In the genomic region with DNA sequence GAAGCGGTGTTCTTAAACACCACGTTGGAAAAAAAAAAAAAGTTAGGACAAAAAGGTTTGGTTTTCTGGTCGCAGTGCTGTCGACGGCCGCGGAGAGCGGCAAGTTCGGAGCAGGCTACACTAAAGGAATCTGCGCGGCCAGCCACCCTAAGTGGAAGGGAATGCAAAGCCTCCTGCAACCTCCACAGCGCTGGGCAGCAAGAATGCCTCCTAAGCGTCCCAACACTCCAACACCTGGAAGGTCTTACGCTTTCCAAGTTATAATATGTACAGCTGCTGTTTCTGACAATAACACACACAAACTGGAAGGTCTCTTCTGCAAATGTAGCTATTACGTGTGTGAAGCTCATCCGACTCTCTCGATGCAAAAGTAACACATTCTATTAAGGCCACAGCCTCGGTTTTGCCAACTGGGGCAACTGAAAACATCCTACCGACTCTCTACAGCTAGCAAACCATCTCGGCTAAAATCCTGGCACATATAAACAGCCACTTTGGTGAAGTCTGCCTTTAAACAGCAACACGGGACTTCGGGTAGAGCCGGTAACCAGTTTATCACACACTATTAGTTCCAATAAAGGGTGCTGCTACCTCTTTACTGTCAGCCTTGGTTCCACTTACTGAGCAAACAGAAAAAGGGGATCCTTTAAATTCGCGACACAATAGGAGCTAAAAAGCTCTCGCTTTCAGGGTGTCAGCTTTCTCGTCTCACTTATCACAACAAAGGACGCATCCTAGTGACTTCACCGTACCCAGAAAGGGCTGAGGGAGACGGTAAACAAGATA, we compare ENCODE assay signal across 8 cellular contexts. TPM values are rescaled to one million over a fixed set of nuclear protein-coding genes. Genes with fewer than 3 reads are reported as not detected.
DNase-seq lines count a peak whose midpoint lies in the region; ATAC-seq, FAIRE-seq and TF ChIP-seq lines count a peak whose summit lies in the region.

No MANE protein-coding gene starts in this region.

- no peaks in the 10 kb centered on the region for H3K79me2 ChIP-seq in H9 (ENCODE audit: insufficient read depth, low read length)

- H4K5ac ChIP-seq in H9 (ENCODE audit: insufficient read length, low read depth, low read length), result peak overlapping the region; percentile 65

- no peak for FAIRE-seq in D721Med (lab: Jason Lieb, UNC)

- peak overlapping the region; percentile 52 for H4K8ac ChIP-seq in H9 (replicated peaks; ENCODE audit: insufficient read length, low read depth, low read length)

- H2BK5ac ChIP-seq in H9 (ENCODE audit: insufficient read length, low read length), result peak overlapping the region; percentile 93

- H3K27ac ChIP-seq in H9 (ENCODE audit: insufficient read length, low read depth, low read length) (peak overlapping the region; percentile 99), upper lobe of left lung (peak overlapping the region; percentile 94 to 98 (median 96))

- peak overlapping the region; percentile 59 for H3T11ph ChIP-seq in H9 (ENCODE audit: low read length)

- H3K4me2 ChIP-seq in H9 (ENCODE audit: insufficient read depth, insufficient read length, low read length), result peak overlapping the region; percentile 94

- H2BK120ac ChIP-seq in H9 (ENCODE audit: low read depth, low read length, poor library complexity, severe bottlenecking), result no peak overlapping the region

- peak overlapping the region; percentile 89 for H3K18ac ChIP-seq in H9 (ENCODE audit: insufficient read length, low read depth, low read length)

- no peak overlapping the region for H2BK15ac ChIP-seq in H9 (ENCODE audit: low read depth, low read length)

- H3K14ac ChIP-seq in H9 (ENCODE audit: insufficient read depth, low read length), result peak overlapping the region; percentile 97

- H3K4me3 Mint-ChIP-seq in H9, result peak overlapping the region; percentile 91 to 93
- H3K4me3 Mint-ChIP-seq in naive B cell, result peak overlapping the region; percentile 88 to 99 (median 94)

- H4K20me1 ChIP-seq in H9 (ENCODE audit: control insufficient read depth, insufficient read depth, insufficient read length), result no peaks in the 10 kb centered on the region

- peak overlapping the region; percentile 25 for H3K56ac ChIP-seq in H9 (ENCODE audit: insufficient read length, low read depth, low read length)

- no peaks in the 10 kb centered on the region for H3K79me1 ChIP-seq in H9 (ENCODE audit: insufficient read depth, low read depth, low read length, poor library complexity, severe bottlenecking)

- ATAC-seq in naive B cell (ENCODE audit: low read depth in 2 of 2), result peak; percentile 53 to 55
- ATAC-seq in upper lobe of left lung (ENCODE audit: low FRiP score in 2 of 2), result peak; percentile 52 to 53

- H3K9ac ChIP-seq in ES-I3 (ENCODE audit: low read depth, low read length) (peak overlapping the region; percentile 89), H9 (ENCODE audit: extremely low read depth, insufficient read length, low read length) (peak overlapping the region; percentile 97)

- H4K91ac ChIP-seq in H9 (ENCODE audit: insufficient read length, low read depth, low read length), result peak overlapping the region; percentile 98

- H3K4me1 Mint-ChIP-seq in H9, result peaks cover 51 to 61% of the 10 kb centered on the region in 2 experiments
- H3K4me1 Mint-ChIP-seq in naive B cell, result peaks cover 29 to 63% (median 47%) of the 10 kb centered on the region in 3 donors

- H3K4me3 ChIP-seq in fibroblast of mammary gland (ENCODE audit: control insufficient read depth, low read depth, low read length) (peak overlapping the region; percentile 78), upper lobe of left lung (peak overlapping the region; percentile 55 to 87 (median 79))

- no peaks in the 10 kb centered on the region; a peak in 1 of 5 replicates for H3K9me3 Mint-ChIP-seq in H9
- no peaks in the 10 kb centered on the region for H3K9me3 Mint-ChIP-seq in naive B cell

- TF ChIP-seq POLR2A in upper lobe of left lung (IDR thresholded peaks at IDR 0.05), result no peak

- WGBS in H9 (ENCODE audit: extremely low coverage, insufficient read length, low lambda C conversion rate), result no CpG with 5 or more reads among the region's 30 CpGs
- 0% methylated on average over 29 to 30 of the region's 30 CpGs for WGBS in upper lobe of left lung, 2 donors

- peak overlapping the region; percentile 52 for H2BK12ac ChIP-seq in H9 (ENCODE audit: insufficient read length, low read depth, low read length)

- peak overlapping the region; percentile 97 to 100 (median 99) for H3K27ac Mint-ChIP-seq in H9
- H3K27ac Mint-ChIP-seq in naive B cell, result peak overlapping the region; percentile 92 to 99 (median 96)

- H3K9me3 ChIP-seq in ES-I3 (ENCODE audit: control insufficient read depth, insufficient read depth, low read length) (no peaks in the 10 kb centered on the region), H9 (ENCODE audit: control insufficient read depth, low read depth, low read length) (no peaks in the 10 kb centered on the region), upper lobe of left lung (no peaks in the 10 kb centered on the region)

- no peak overlapping the region for H3K23ac ChIP-seq in H9 (ENCODE audit: insufficient read length, low read depth, low read length)

- H2AFZ ChIP-seq in H9 (ENCODE audit: low read length), result no peak overlapping the region

- H3K4me1 ChIP-seq in ES-I3 (ENCODE audit: insufficient read depth, low read length), result peaks cover 19% of the 10 kb centered on the region
- H3K4me1 ChIP-seq in H9 (ENCODE audit: insufficient read depth, low read length), result peaks cover 5% of the 10 kb centered on the region; the same call in 1 of the 2 replicates
- peaks cover 13 to 28% (median 17%) of the 10 kb centered on the region in 4 donors for H3K4me1 ChIP-seq in upper lobe of left lung

- H3K27me3 ChIP-seq in H9 (ENCODE audit: insufficient read depth, low read length) (no peaks in the 10 kb centered on the region), upper lobe of left lung (no peaks in the 10 kb centered on the region)

- peaks cover 8% of the 10 kb centered on the region for H3K23me2 ChIP-seq in H9 (ENCODE audit: insufficient read length, low read depth, low read length, poor library complexity, severe bottlenecking)

- no peaks in the 10 kb centered on the region; a peak in 1 of 7 replicates for H3K36me3 Mint-ChIP-seq in H9 (ENCODE audit: insufficient read depth in 1 of 3, low read depth in 3 of 3)
- H3K36me3 Mint-ChIP-seq in naive B cell, result peaks cover 0 to 8% of the 10 kb centered on the region in 2 donors

- H3K4ac ChIP-seq in H9 (ENCODE audit: low read depth, low read length), result no peak overlapping the region

- no peak overlapping the region for H2AK5ac ChIP-seq in H9 (ENCODE audit: insufficient read length, low read length)

- TF ChIP-seq EP300 in upper lobe of left lung (IDR thresholded peaks at IDR 0.05), result no peak

- TF ChIP-seq CTCF in H9 (conservative IDR thresholded peaks at IDR 0.05) (no peak), fibroblast of mammary gland (conservative IDR thresholded peaks at IDR 0.05; ENCODE audit: control insufficient read depth, insufficient read depth, low read depth, low read length) (no peak), upper lobe of left lung (IDR thresholded peaks at IDR 0.05) (no peak), D721Med (IDR thresholded peaks at IDR 0.05; ENCODE audit: insufficient read depth, missing control alignments) (no peak)

- H2BK20ac ChIP-seq in H9 (ENCODE audit: low read depth, low read length, poor library complexity, severe bottlenecking), result no peak overlapping the region

- H3K36me3 ChIP-seq in ES-I3 (ENCODE audit: insufficient read depth, low read length) (no peaks in the 10 kb centered on the region), upper lobe of left lung (no peaks in the 10 kb centered on the region)

- H3K27me3 Mint-ChIP-seq in H9 (ENCODE audit: low read depth) (no peaks in the 10 kb centered on the region), naive B cell (no peaks in the 10 kb centered on the region)

- DNase-seq in H9 (peak; percentile 62), NCI-H2171 (lab: John Stamatoyannopoulos, UW) (peak; percentile 8), fibroblast of mammary gland (ENCODE audit: low read depth) (peak; percentile 56), naive B cell (peak; percentile 57), upper lobe of left lung (peak; percentile 64 to 75), D721Med (ENCODE audit: insufficient read length, low spot score) (no peak)
- peak; percentile 30 for DNase-seq in activated T-cell treated with anti-CD3 and anti-CD28 coated beads, Interleukin-2, amount 50 U/mL, for 1 hour

RNA-seq across cellular contexts. Expression of a gene that starts 0.9 kb away (rescaled TPM):
- total RNA-seq in H9 (2021), result 19.4 and 21.3 TPM in 2 replicates
- polyA plus RNA-seq in naive B cell (ENCODE audit: low read depth in 6 of 6), result 100 to 1,000 TPM; 236 to 487 (median 451) TPM
- 10 to 100 TPM; 24.1 to 80.5 (median 40.4) TPM for total RNA-seq in upper lobe of left lung
